ENCODE assay signal across 1 cellular context in the genomic region with DNA sequence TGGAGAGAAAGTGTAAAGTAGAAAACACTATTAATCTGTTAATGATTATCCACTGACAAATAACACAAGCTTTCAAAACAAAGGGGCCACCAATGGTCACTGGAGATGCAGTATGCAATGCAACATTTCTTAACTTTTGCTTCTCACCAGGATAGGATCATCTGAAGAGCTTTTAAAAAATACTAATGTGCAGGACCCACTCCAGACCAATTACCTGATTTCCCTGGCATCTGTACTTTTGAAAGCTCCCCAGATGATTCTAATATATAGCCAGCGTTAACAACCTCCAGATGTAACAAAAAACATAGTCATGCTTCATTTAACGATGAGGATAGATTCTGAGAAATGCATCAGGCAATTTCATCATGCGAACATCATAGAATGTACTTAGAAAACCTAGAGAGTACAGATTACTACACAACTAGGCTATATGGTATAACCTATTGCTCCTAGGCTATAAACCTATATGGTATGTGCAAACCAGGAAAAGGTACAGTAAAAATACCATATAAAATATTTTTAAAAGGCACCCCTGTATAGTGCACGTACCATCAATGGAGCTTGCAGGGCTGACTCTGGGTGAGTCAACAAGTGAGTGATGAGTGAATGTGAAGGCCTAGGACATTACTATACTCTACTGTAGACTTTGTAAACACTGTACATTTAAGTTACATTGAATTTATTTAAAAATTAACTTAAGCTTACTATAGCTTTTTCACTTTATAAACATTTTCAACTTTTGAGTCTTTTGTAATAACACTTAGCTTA.
TF ChIP-seq lines count a peak whose summit lies in the region.

No MANE protein-coding gene starts in this region.

TF ChIP-seq in GM12891, 5 proteins besides CTCF, POLR2A, EP300 and RAD21:
- TF ChIP-seq POU2F2 (IDR thresholded peaks at IDR 0.05; ENCODE audit: low read depth, low read length) = no peak
- TF ChIP-seq POLR2AphosphoS5 (IDR thresholded peaks at IDR 0.05; ENCODE audit: low read depth, low read length) = no peak
- TF ChIP-seq SPI1 (IDR thresholded peaks at IDR 0.05; ENCODE audit: low read depth, low read length) = no peak
- no peak for TF ChIP-seq PAX5 (IDR thresholded peaks at IDR 0.05; ENCODE audit: insufficient read depth, low read length, severe bottlenecking)
- TF ChIP-seq TAF1 (IDR thresholded peaks at IDR 0.05; ENCODE audit: low read depth, low read length) = no peak
